Comparison of ENCODE assay signal across 8 cellular contexts in the genomic region with DNA sequence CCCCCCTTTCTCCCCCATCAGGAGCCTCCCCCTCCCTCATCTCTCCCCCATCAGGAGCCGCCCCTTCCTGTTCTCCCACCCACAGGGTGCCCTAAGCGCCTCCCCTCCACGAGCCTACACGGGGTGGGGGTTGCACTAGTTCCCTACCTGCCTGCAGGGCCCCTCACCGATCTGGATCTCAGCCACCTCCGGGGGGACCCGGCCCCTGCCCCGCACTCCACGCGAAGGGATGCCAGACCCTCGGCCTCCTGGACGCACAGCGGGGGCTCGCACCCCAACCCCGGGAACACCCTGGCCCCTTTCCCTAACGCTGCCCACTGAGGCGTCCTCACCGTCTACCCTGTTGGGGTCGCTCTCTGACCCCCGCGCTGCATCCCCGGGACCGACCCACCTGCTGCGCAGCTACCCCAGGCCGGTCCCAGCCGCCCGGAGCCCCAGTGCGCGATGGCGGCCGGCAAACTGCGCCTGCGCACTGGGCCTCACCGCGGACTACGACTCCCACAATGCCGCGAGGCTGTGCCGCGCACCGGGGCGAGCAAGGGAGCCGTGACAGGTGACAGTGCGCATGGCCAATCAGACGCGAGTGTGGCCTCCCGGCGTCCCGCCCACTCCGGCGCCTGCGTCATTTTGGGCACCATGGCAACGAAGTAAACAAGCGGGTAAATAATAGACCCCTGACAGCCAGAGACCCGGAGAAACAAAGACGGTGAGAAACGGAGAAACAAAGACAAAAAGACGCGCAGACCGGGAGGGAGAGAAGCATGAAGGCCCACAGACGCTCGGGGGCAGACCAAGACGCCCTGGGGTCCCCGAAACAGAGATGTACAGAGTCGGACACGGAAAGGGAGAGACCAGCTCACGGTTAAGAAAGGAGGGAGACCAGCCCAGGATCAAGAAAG. TPM values are rescaled to one million over a fixed set of nuclear protein-coding genes. Genes with fewer than 3 reads are reported as not detected.
DNase-seq lines count a peak whose midpoint lies in the region; ATAC-seq, FAIRE-seq and TF ChIP-seq lines count a peak whose summit lies in the region.

A gene with protein sequence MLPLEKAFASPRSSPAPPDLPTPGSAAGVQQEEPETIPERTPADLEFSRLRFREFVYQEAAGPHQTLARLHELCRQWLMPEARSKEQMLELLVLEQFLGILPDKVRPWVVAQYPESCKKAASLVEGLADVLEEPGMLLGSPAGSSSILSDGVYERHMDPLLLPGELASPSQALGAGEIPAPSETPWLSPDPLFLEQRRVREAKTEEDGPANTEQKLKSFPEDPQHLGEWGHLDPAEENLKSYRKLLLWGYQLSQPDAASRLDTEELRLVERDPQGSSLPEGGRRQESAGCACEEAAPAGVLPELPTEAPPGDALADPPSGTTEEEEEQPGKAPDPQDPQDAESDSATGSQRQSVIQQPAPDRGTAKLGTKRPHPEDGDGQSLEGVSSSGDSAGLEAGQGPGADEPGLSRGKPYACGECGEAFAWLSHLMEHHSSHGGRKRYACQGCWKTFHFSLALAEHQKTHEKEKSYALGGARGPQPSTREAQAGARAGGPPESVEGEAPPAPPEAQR (minus strand): TSS at position 449 of the 899 bp plus-strand sequence. CDS start 7,964 bp downstream, outside the sequence.

- POLR2A ChIA-PET in HepG2 (lab: Yijun Ruan, JAX) = no interaction called here
- POLR2A ChIA-PET in activated naive CD8-positive, alpha-beta T cell treated with anti-CD3 and anti-CD28 coated beads, Interleukin-2, amount 10 ng/mL, durations not matched to agents 7 days and 5 days (lab: Charles Lee) = interaction anchor here (1.0 to 2.5 kb wide), 3 partner anchors 15 to 163 kb away, joined by 3 to 14 read pairs (median 4); a partner anchor contains a TSS

- no peak within 1 kb of the TSS for H3K4me2 ChIP-seq in HepG2 (ENCODE audit: low read depth, low read length)

- H3K9me3 ChIP-seq in liver (ENCODE audit: control insufficient read depth in 4 of 4, low read length in 3 of 4) (peaks cover 17 to 38% (median 24%) of the 10 kb centered on the region in 4 donors), HepG2 (ENCODE audit: low read length) (peaks cover 91% of the 10 kb centered on the region)

- BruUV-seq in HepG2 (replicated peaks; lab: Mats Ljungman, UMichigan) = no TSS peak

- peak within 1 kb of the TSS; percentile 93 for H3K27ac Mint-ChIP-seq in activated naive CD8-positive, alpha-beta T cell treated with anti-CD3 and anti-CD28 coated beads, Interleukin-2, amount 10 ng/mL, durations not matched to agents 7 days and 5 days
- peak within 1 kb of the TSS; percentile 100 for H3K27ac Mint-ChIP-seq in osteocyte (ENCODE audit: unreplicated experiment)

- FAIRE-seq in HepG2 (lab: Jason Lieb, UNC) = no peak

- no peak for ATAC-seq in HepG2
- ATAC-seq in activated naive CD8-positive, alpha-beta T cell treated with anti-CD3 and anti-CD28 coated beads, Interleukin-2, amount 10 ng/mL, durations not matched to agents 7 days and 5 days (ENCODE audit: low read depth) = peak; percentile 97
- ATAC-seq in Right ventricle myocardium inferior = peak; percentile 99

- no peak within 1 kb of the TSS for H2AFZ ChIP-seq in HepG2 (ENCODE audit: low read length)

- no peaks in the 10 kb centered on the region for H4K20me1 ChIP-seq in HepG2 (ENCODE audit: insufficient read depth, low read length)

- H3K27me3 Mint-ChIP-seq in activated naive CD8-positive, alpha-beta T cell treated with anti-CD3 and anti-CD28 coated beads, Interleukin-2, amount 10 ng/mL, durations not matched to agents 7 days and 5 days = no peaks in the 10 kb centered on the region
- no peaks in the 10 kb centered on the region for H3K27me3 Mint-ChIP-seq in osteocyte (ENCODE audit: unreplicated experiment)

- H3K36me3 Mint-ChIP-seq in activated naive CD8-positive, alpha-beta T cell treated with anti-CD3 and anti-CD28 coated beads, Interleukin-2, amount 10 ng/mL, durations not matched to agents 7 days and 5 days = peaks cover 23% of the 10 kb centered on the region
- peaks cover 15% of the 10 kb centered on the region for H3K36me3 Mint-ChIP-seq in osteocyte (ENCODE audit: unreplicated experiment)

- no peaks in the 10 kb centered on the region for H3K79me2 ChIP-seq in HepG2 (ENCODE audit: insufficient read depth, low read length)

- peaks cover 0 to 6% (median 3%) of the 10 kb centered on the region in 4 donors for H3K4me1 ChIP-seq in liver (ENCODE audit: control insufficient read depth in 4 of 4, insufficient read depth in 4 of 4, low read length in 3 of 4)
- no peaks in the 10 kb centered on the region for H3K4me1 ChIP-seq in HepG2 (ENCODE audit: insufficient read depth, low read length)

- intact Hi-C loops in HepG2 (cut with micrococcal nuclease; ENCODE audit: unreplicated experiment) (no loop called here), Right ventricle myocardium inferior (cut with DNase I) (loop anchor here (1.0 to 2.0 kb wide), 2 partner anchors 39 to 55 kb away; a partner anchor contains a TSS)

- in situ Hi-C loops in HepG2 (cut with HindIII; ENCODE audit: extremely low pct_ligation_motif_present, low pct_unique_long_range_greater_than_20kb) = no loop called here

- peaks cover 14% of the 10 kb centered on the region for H3K9me3 Mint-ChIP-seq in activated naive CD8-positive, alpha-beta T cell treated with anti-CD3 and anti-CD28 coated beads, Interleukin-2, amount 10 ng/mL, durations not matched to agents 7 days and 5 days
- H3K9me3 Mint-ChIP-seq in osteocyte (ENCODE audit: unreplicated experiment) = peaks cover 6% of the 10 kb centered on the region

- TF ChIP-seq RAD21 in liver (IDR thresholded peaks at IDR 0.05) (peak in 1 of 2 donors; percentile 40), HepG2 (CRISPR knock-in tag; IDR thresholded peaks at IDR 0.05) (no peak), Ishikawa (IDR thresholded peaks at IDR 0.05; ENCODE audit: low read depth) (no peak)

- H3K9ac ChIP-seq in liver (ENCODE audit: low read depth in 1 of 2, low read length in 2 of 2) = peak within 1 kb of the TSS; percentile 45 to 82
- no peak within 1 kb of the TSS for H3K9ac ChIP-seq in HepG2 (ENCODE audit: insufficient read depth, low read depth, low read length)

- peaks cover 9% of the 10 kb centered on the region for H3K4me1 Mint-ChIP-seq in activated naive CD8-positive, alpha-beta T cell treated with anti-CD3 and anti-CD28 coated beads, Interleukin-2, amount 10 ng/mL, durations not matched to agents 7 days and 5 days
- H3K4me1 Mint-ChIP-seq in osteocyte (ENCODE audit: unreplicated experiment) = peaks cover 9% of the 10 kb centered on the region

- H3K27ac ChIP-seq in liver (ENCODE audit: low read depth in 1 of 2, low read length in 2 of 2) (peak within 1 kb of the TSS; percentile 87 to 94), HepG2 (ENCODE audit: extremely low read length, insufficient read depth, low read length) (no peak within 1 kb of the TSS), temporal lobe (ENCODE audit: low read depth, low read length) (peak within 1 kb of the TSS; percentile 82)

- 1% methylated on average over 67 of the region's 67 CpGs for WGBS in liver
- WGBS in HepG2 (ENCODE audit: low lambda C conversion rate) = 40% methylated on average over 59 of the region's 67 CpGs

- peak within 1 kb of the TSS; percentile 83 for H3K4me3 Mint-ChIP-seq in activated naive CD8-positive, alpha-beta T cell treated with anti-CD3 and anti-CD28 coated beads, Interleukin-2, amount 10 ng/mL, durations not matched to agents 7 days and 5 days
- H3K4me3 Mint-ChIP-seq in osteocyte (ENCODE audit: unreplicated experiment) = peak within 1 kb of the TSS; percentile 93

- TF ChIP-seq CTCF in liver (IDR thresholded peaks at IDR 0.05; ENCODE audit: low read depth, low read length, missing input control) = no peak
- TF ChIP-seq CTCF in HepG2 (CRISPR knock-in tag; IDR thresholded peaks at IDR 0.05) = no peak
- no peak for TF ChIP-seq CTCF in osteocyte (IDR thresholded peaks at IDR 0.05)

- no peak for DNase-seq in HepG2 (ENCODE audit: low spot score)
- DNase-seq in SK-N-DZ (ENCODE audit: low spot score) = peak; percentile 92
- peak; percentile 97 for DNase-seq in activated naive CD8-positive, alpha-beta T cell treated with anti-CD3 and anti-CD28 coated beads, Interleukin-2, amount 10 ng/mL, durations not matched to agents 7 days and 5 days
- DNase-seq in Right ventricle myocardium inferior (ENCODE audit: missing footprints) = peak; percentile 99
- DNase-seq in osteocyte (ENCODE audit: extremely low spot score, unreplicated experiment) = peak; percentile 100

- no peaks in the 10 kb centered on the region for H3K36me3 ChIP-seq in liver (ENCODE audit: control insufficient read depth in 4 of 4, insufficient read depth in 3 of 4, low read depth in 1 of 4, low read length in 3 of 4)
- H3K36me3 ChIP-seq in HepG2 (replicated peaks in 1 of 2; ENCODE audit: control insufficient read depth in 1 of 2, insufficient read depth in 2 of 2, low read length in 2 of 2) = no peaks in the 10 kb centered on the region

- H3K4me3 ChIP-seq in liver (ENCODE audit: low read depth in 1 of 3, low read length in 3 of 3) = peak within 1 kb of the TSS; percentile 38 to 92 (median 53)
- H3K4me3 ChIP-seq in HepG2 (replicated peaks in 1 of 3; ENCODE audit: insufficient read depth in 1 of 3, low read depth in 2 of 3, low read length in 3 of 3) = no peak within 1 kb of the TSS

- TF ChIP-seq EP300 in HepG2 (IDR thresholded peaks at IDR 0.05; ENCODE audit: low read depth in 2 of 2, low read length in 2 of 2) (no peak), HepG2 (CRISPR knock-in tag; IDR thresholded peaks at IDR 0.05; ENCODE audit: borderline replicate concordance) (no peak), Ishikawa (IDR thresholded peaks at IDR 0.05; ENCODE audit: borderline replicate concordance) (no peak)

- CTCF ChIA-PET in HepG2 (lab: Yijun Ruan, JAX; ENCODE audit: low intra/inter-chr PET ratio, low total read pairs) = no interaction called here

- no peak for TF ChIP-seq POLR2A in HepG2 (IDR thresholded peaks at IDR 0.05; ENCODE audit: insufficient read depth in 1 of 2, low read depth in 2 of 2, low read length in 2 of 2)

- H3K27me3 ChIP-seq in liver (ENCODE audit: control insufficient read depth in 4 of 4, insufficient read depth in 4 of 4, low read length in 3 of 4) (no peaks in the 10 kb centered on the region), HepG2 (ENCODE audit: control insufficient read depth in 1 of 2, insufficient read depth in 2 of 2, low read length in 2 of 2) (no peaks in the 10 kb centered on the region)

RNA-seq across cellular contexts. Expression of the gene that starts here (rescaled TPM):
- total RNA-seq in liver (10 to 100 TPM; 13.1 to 21.7 TPM), HepG2 (2016; rRNA removed; fragmentation: Illumina TruSeq; extraction: Trizol) (not detected in 2 replicates), Right ventricle myocardium inferior (65.8 TPM), osteocyte (47.2 and 50.7 TPM in 2 replicates), temporal lobe (83.6 TPM)
- polyA plus RNA-seq in liver (10 to 100 TPM in 1 of 2 donors, 1 to 10 TPM in 1; 2.1 to 10.3 TPM), HepG2 (2011; rRNA removed) (0.10 TPM in 1 of 2 replicates, not detected in the other)
- total RNA-seq in HepG2 (2016; cell fraction: cytosol; rRNA removed; fragmentation: Illumina TruSeq; extraction: Trizol; ENCODE audit: low read depth) = not detected in 2 replicates
- not detected in 2 replicates for total RNA-seq in HepG2 (2016; cell fraction: insoluble cytoplasmic fraction; rRNA removed; fragmentation: Illumina TruSeq; extraction: Trizol)
- not detected in 2 replicates for total RNA-seq in HepG2 (2016; cell fraction: membrane; rRNA removed; fragmentation: Illumina TruSeq; extraction: Trizol)
- not detected in 2 replicates for total RNA-seq in HepG2 (2016; cell fraction: nucleus; rRNA removed; fragmentation: Illumina TruSeq; extraction: Trizol)
- polyA plus RNA-seq in HepG2 (2011; cell fraction: cytosol; rRNA removed) = not detected in 2 replicates
- not detected in 2 replicates for polyA plus RNA-seq in HepG2 (2011; cell fraction: nucleus; rRNA removed)
- not detected in 2 replicates for polyA plus RNA-seq in HepG2 (2012)
- polyA plus RNA-seq in HepG2 (2016; cell fraction: cytosol; fragmentation: Illumina TruSeq; extraction: Trizol; ENCODE audit: low read depth) = not detected in 2 replicates
- polyA plus RNA-seq in HepG2 (2016; cell fraction: insoluble cytoplasmic fraction; fragmentation: Illumina TruSeq; extraction: Trizol; ENCODE audit: low read depth) = not detected in 2 replicates
- polyA plus RNA-seq in HepG2 (2016; cell fraction: membrane; fragmentation: Illumina TruSeq; extraction: Trizol; ENCODE audit: low read depth) = not detected in 2 replicates
- not detected in 2 replicates for polyA plus RNA-seq in HepG2 (2016; cell fraction: nucleus; fragmentation: Illumina TruSeq; extraction: Trizol; ENCODE audit: insufficient read depth, low read depth)
- not detected in 2 replicates for polyA minus RNA-seq in HepG2 (2011; rRNA and poly(A)+ RNA removed; ENCODE audit: low replicate concordance)
- polyA minus RNA-seq in HepG2 (2011; cell fraction: cytosol; rRNA and poly(A)+ RNA removed) = not detected in 2 replicates
- not detected in 2 replicates for polyA minus RNA-seq in HepG2 (2011; cell fraction: nucleus; rRNA and poly(A)+ RNA removed)
- 32.4 and 33.7 TPM in 2 replicates for polyA plus RNA-seq in SK-N-DZ (2014; cell fraction: cytosol; rRNA removed)
- 87.0 and 135 TPM in 2 replicates for polyA plus RNA-seq in SK-N-DZ (2014; cell fraction: nucleus; rRNA removed)
- total RNA-seq in activated naive CD8-positive, alpha-beta T cell treated with anti-CD3 and anti-CD28 coated beads, Interleukin-2, amount 10 ng/mL, durations not matched to agents 7 days and 5 days = 10 to 100 TPM; 56.6 to 58.1 TPM

Comparison
In these comparisons a context has a peak if more than half of its experiments do, and no peak if none do; other contexts are left out.
1. RNA of the gene that starts here (total RNA-seq): 83.6 TPM in temporal lobe (single experiment), 65.8 TPM in Right ventricle myocardium inferior (single experiment), 56.6 to 58.1 TPM in activated naive CD8-positive, alpha-beta T cell treated with anti-CD3 and anti-CD28 coated beads, Interleukin-2, amount 10 ng/mL, durations not matched to agents 7 days and 5 days, 47.2 to 50.7 TPM in osteocyte and 13.1 to 21.7 TPM in liver; not detected in HepG2; every median in the first group is over 10 times any median in the second.
2. H3K4me3 ChIP-seq: peak in liver (3 of 3); none in HepG2 (0 of 3).